ENCODE assay signal across 15 cellular contexts in genomic region chr14:34676516-34677211, GRCh38. TPM values are rescaled to one million over a fixed set of nuclear protein-coding genes. Genes with fewer than 3 reads are reported as not detected.
DNase-seq lines count a peak whose midpoint lies in the region; ATAC-seq, FAIRE-seq and TF ChIP-seq lines count a peak whose summit lies in the region.
"Had no signal": no experiment of that assay in that cellular context is flagged by ENCODE, and none has a peak within 500 bp of the region (broad histone marks: within the 10 kb centered on the region; RNA-seq: fewer than 3 reads in every experiment).

No MANE protein-coding gene starts in this region.

- H3K4me3 ChIP-seq in astrocyte (ENCODE audit: insufficient read depth, low read depth, low read length) (no peak overlapping the region), osteoblast (ENCODE audit: insufficient read depth, low read length) (no peak overlapping the region)
- H3K4me3 ChIP-seq: cardiac muscle cell, sigmoid colon had no signal

- POLR2A ChIA-PET in GM10248 (lab: Yijun Ruan, JAX) = no interaction called here

- DNase-seq in DMS53 (lab: John Stamatoyannopoulos, UW) (peak; percentile 52), NCI-H1092 (lab: John Stamatoyannopoulos, UW) (peak; percentile 8), astrocyte (ENCODE audit: low read depth) (no peak), osteoblast (ENCODE audit: insufficient read length, low spot score, missing footprints) (no peak), GM10248 (ENCODE audit: extremely low spot score) (no peak), amygdala (lab: John Stamatoyannopoulos, UW) (no peak)
- DNase-seq in T-helper 2 cell treated with Interferon-gamma antibody and Interleukin-4, amounts not matched to agents 5 μg/mL and 100 μg/mL, for 36 hours (ENCODE audit: low spot score) = no peak
- DNase-seq: activated B cell treated with CpG ODN at 0.5 μM for 24 hours; activated CD8-positive, alpha-beta memory T cell treated with anti-CD3 and anti-CD28 coated beads for 24 hours; hypothalamus; sigmoid colon had no signal

- H3K4me2 ChIP-seq in astrocyte (ENCODE audit: low read length) = no peak overlapping the region
- H3K4me2 ChIP-seq in osteoblast (ENCODE audit: insufficient read depth, low read length) = no peak overlapping the region

- H3K9ac ChIP-seq in astrocyte (ENCODE audit: low read length) = no peak overlapping the region

- H3K9me3 Mint-ChIP-seq in astrocyte (ENCODE audit: unreplicated experiment) = no peaks in the 10 kb centered on the region
- no peaks in the 10 kb centered on the region for H3K9me3 Mint-ChIP-seq in T-helper 2 cell treated with Interferon-gamma antibody and Interleukin-4, amounts not matched to agents 5 μg/mL and 100 μg/mL, for 36 hours
- H3K9me3 Mint-ChIP-seq: activated B cell treated with CpG ODN at 0.5 μM for 24 hours had no signal

- H3K27me3 ChIP-seq in astrocyte (ENCODE audit: insufficient read depth, low read length) (no peaks in the 10 kb centered on the region), osteoblast (ENCODE audit: insufficient read depth, low read length) (no peaks in the 10 kb centered on the region)
- H3K27me3 ChIP-seq: cardiac muscle cell, sigmoid colon had no signal

- FAIRE-seq in astrocyte (lab: Jason Lieb, UNC) = no peak
- FAIRE-seq: D721Med, RCC 7860 had no signal

- H3K79me2 ChIP-seq in astrocyte (ENCODE audit: insufficient read depth, low read length) (no peaks in the 10 kb centered on the region), osteoblast (ENCODE audit: insufficient read depth, low read length) (no peaks in the 10 kb centered on the region)

- H3K9me3 ChIP-seq in astrocyte (ENCODE audit: insufficient read depth, low read depth, low read length) (no peaks in the 10 kb centered on the region), osteoblast (ENCODE audit: low read depth, low read length) (no peaks in the 10 kb centered on the region)
- H3K9me3 ChIP-seq: sigmoid colon had no signal

- ATAC-seq in GM21360 (IDR thresholded peaks at IDR 0.05; ENCODE audit: unreplicated experiment) = no peak

- CTCF ChIA-PET in GM10248 (lab: Yijun Ruan, JAX) = interaction anchor here (1.0 to 1.3 kb wide), 2 partner anchors 15 to 46 kb away, joined by 3 to 6 read pairs; no protein-coding TSS in a partner anchor

- no peak overlapping the region for H3K27ac ChIP-seq in astrocyte (ENCODE audit: low read depth, low read length)
- no peak overlapping the region for H3K27ac ChIP-seq in osteoblast (ENCODE audit: low read depth, low read length)
- H3K27ac ChIP-seq: cardiac muscle cell, sigmoid colon had no signal

- H2AFZ ChIP-seq in astrocyte (ENCODE audit: low read depth, low read length) (peak overlapping the region; percentile 0), osteoblast (ENCODE audit: low read length) (peak overlapping the region; percentile 18)

- no peaks in the 10 kb centered on the region for H4K20me1 ChIP-seq in astrocyte (ENCODE audit: insufficient read depth, low read length)
- H4K20me1 ChIP-seq in osteoblast (ENCODE audit: insufficient read depth, low read length) = no peaks in the 10 kb centered on the region

- H3K4me1 ChIP-seq in astrocyte (ENCODE audit: insufficient read depth, low read length) = peaks cover 12% of the 10 kb centered on the region
- peaks cover 9% of the 10 kb centered on the region for H3K4me1 ChIP-seq in osteoblast (ENCODE audit: insufficient read depth, low read length)
- H3K4me1 ChIP-seq: sigmoid colon had no signal

- TF ChIP-seq CTCF in astrocyte (IDR thresholded peaks at IDR 0.05; ENCODE audit: insufficient read depth, low read depth, low read length) (no peak), osteoblast (IDR thresholded peaks at IDR 0.05; ENCODE audit: extremely low read depth, low read depth, low read length) (no peak), GM10248 (IDR thresholded peaks at IDR 0.05; ENCODE audit: control extremely low read depth, extremely low read depth, low read depth, missing control alignments) (no peak)

- H3K4me3 Mint-ChIP-seq in astrocyte (ENCODE audit: unreplicated experiment) = no peak overlapping the region
- H3K4me3 Mint-ChIP-seq in T-helper 2 cell treated with Interferon-gamma antibody and Interleukin-4, amounts not matched to agents 5 μg/mL and 100 μg/mL, for 36 hours = no peak overlapping the region
- H3K4me3 Mint-ChIP-seq: activated B cell treated with CpG ODN at 0.5 μM for 24 hours had no signal

- H3K36me3 ChIP-seq in astrocyte (ENCODE audit: insufficient read depth, low read length) (no peaks in the 10 kb centered on the region), osteoblast (ENCODE audit: insufficient read depth, low read length) (no peaks in the 10 kb centered on the region)
- H3K36me3 ChIP-seq: cardiac muscle cell, sigmoid colon had no signal

- H3K36me3 Mint-ChIP-seq in astrocyte (ENCODE audit: low read depth, unreplicated experiment) = no peaks in the 10 kb centered on the region
- H3K36me3 Mint-ChIP-seq in T-helper 2 cell treated with Interferon-gamma antibody and Interleukin-4, amounts not matched to agents 5 μg/mL and 100 μg/mL, for 36 hours (ENCODE audit: low read depth) = no peaks in the 10 kb centered on the region

- H3K27ac Mint-ChIP-seq in astrocyte (ENCODE audit: unreplicated experiment) = no peak overlapping the region
- no peak overlapping the region for H3K27ac Mint-ChIP-seq in T-helper 2 cell treated with Interferon-gamma antibody and Interleukin-4, amounts not matched to agents 5 μg/mL and 100 μg/mL, for 36 hours
- H3K27ac Mint-ChIP-seq: activated B cell treated with CpG ODN at 0.5 μM for 24 hours had no signal

- peaks cover 10% of the 10 kb centered on the region for H3K4me1 Mint-ChIP-seq in astrocyte (ENCODE audit: low read depth, unreplicated experiment)
- no peaks in the 10 kb centered on the region for H3K4me1 Mint-ChIP-seq in T-helper 2 cell treated with Interferon-gamma antibody and Interleukin-4, amounts not matched to agents 5 μg/mL and 100 μg/mL, for 36 hours (ENCODE audit: low read depth)
- H3K4me1 Mint-ChIP-seq: activated B cell treated with CpG ODN at 0.5 μM for 24 hours had no signal

- H3K27me3 Mint-ChIP-seq in astrocyte (ENCODE audit: low read depth, unreplicated experiment) = no peaks in the 10 kb centered on the region
- no peaks in the 10 kb centered on the region for H3K27me3 Mint-ChIP-seq in T-helper 2 cell treated with Interferon-gamma antibody and Interleukin-4, amounts not matched to agents 5 μg/mL and 100 μg/mL, for 36 hours (ENCODE audit: low read depth)
- H3K27me3 Mint-ChIP-seq: activated B cell treated with CpG ODN at 0.5 μM for 24 hours had no signal

RNA-seq across cellular contexts. Expression of gene CFL2, which starts 37.7 kb away (rescaled TPM):
- 103 and 110 TPM in 2 replicates for total RNA-seq in astrocyte
- 114 TPM in 2 replicates for total RNA-seq in osteoblast

RNA-seq across cellular contexts. Expression of gene SNX6, which starts 46.7 kb away (rescaled TPM):
- total RNA-seq in astrocyte = 108 and 111 TPM in 2 replicates
- total RNA-seq in osteoblast = 177 and 204 TPM in 2 replicates

Comparison
In these comparisons a context has a peak if more than half of its experiments do, and no peak if none do; other contexts are left out.
1. DNase-seq: peak in DMS53 (single experiment) and NCI-H1092 (single experiment); none in astrocyte (single experiment), osteoblast (single experiment), GM10248 (single experiment), amygdala (0 of 56) and T-helper 2 cell treated with Interferon-gamma antibody and Interleukin-4, amounts not matched to agents 5 μg/mL and 100 μg/mL, for 36 hours (single experiment).